22 cellular contexts compared by ENCODE assay signal in the genomic region with DNA sequence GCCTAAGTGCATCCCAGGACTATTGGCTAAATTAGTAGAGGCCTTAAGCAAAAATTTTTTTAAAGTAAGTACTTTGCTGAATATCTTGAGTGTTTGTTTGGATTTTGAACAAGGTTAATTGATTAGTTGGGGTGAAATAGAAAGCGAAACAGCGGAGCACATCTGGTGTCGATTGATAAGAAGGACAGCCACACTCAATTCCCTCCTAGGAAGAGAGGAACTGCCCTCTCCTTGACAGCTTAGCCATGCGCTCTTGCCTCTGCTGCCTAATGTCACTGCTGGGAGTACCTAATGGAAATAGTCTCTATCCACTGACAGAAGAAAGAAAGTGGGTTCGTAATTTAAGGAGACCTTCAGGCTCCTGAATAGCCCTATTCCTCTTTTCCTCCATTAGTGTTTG.
"Had no signal": no experiment of that assay in that cellular context is flagged by ENCODE, and none has a peak within 500 bp of the region (broad histone marks: within the 10 kb centered on the region; RNA-seq: fewer than 3 reads in every experiment).

No MANE protein-coding gene starts in this region.

- H3K9me3 Mint-ChIP-seq: type B pancreatic cell had no signal

- H3K4me3 ChIP-seq: colonic mucosa, heart right ventricle, left ventricle myocardium inferior, lower lobe of right lung, psoas muscle, right lobe of liver, suprapubic skin, thyroid gland had no signal

- H3K27ac Mint-ChIP-seq: immature natural killer cell; memory B cell; nephron; stimulated activated effector memory CD8-positive, alpha-beta T cell treated with anti-CD3 and anti-CD28 coated beads, Interleukin-12 subunit alpha, Interleukin-12 subunit beta, amount 100 ng/mL, for 72 hours; type B pancreatic cell had no signal

- H3K27me3 Mint-ChIP-seq: memory B cell, type B pancreatic cell had no signal

- H3K27ac ChIP-seq: colonic mucosa, heart right ventricle, left ventricle myocardium inferior, lower lobe of right lung, psoas muscle, right lobe of liver, suprapubic skin, thyroid gland had no signal

- ATAC-seq: heart right ventricle; left cardiac atrium; lower lobe of right lung; psoas muscle; stimulated activated effector memory CD8-positive, alpha-beta T cell treated with anti-CD3 and anti-CD28 coated beads, Interleukin-12 subunit alpha, Interleukin-12 subunit beta, amount 100 ng/mL, for 72 hours; stimulated activated naive CD8-positive, alpha-beta T cell treated with anti-CD3 and anti-CD28 coated beads, Interleukin-15, Interleukin-2, amounts not matched to agents 100 U/mL and 50 U/mL, for 24 hours had no signal

- H3K9me3 ChIP-seq: colonic mucosa, lower lobe of right lung, psoas muscle, right lobe of liver, suprapubic skin, thyroid gland had no signal

- H3K36me3 Mint-ChIP-seq: immature natural killer cell; memory B cell; stimulated activated effector memory CD8-positive, alpha-beta T cell treated with anti-CD3 and anti-CD28 coated beads, Interleukin-12 subunit alpha, Interleukin-12 subunit beta, amount 100 ng/mL, for 72 hours; type B pancreatic cell had no signal

- H3K4me3 Mint-ChIP-seq: immature natural killer cell; memory B cell; nephron; stimulated activated effector memory CD8-positive, alpha-beta T cell treated with anti-CD3 and anti-CD28 coated beads, Interleukin-12 subunit alpha, Interleukin-12 subunit beta, amount 100 ng/mL, for 72 hours; type B pancreatic cell had no signal

- H3K36me3 ChIP-seq: colonic mucosa, heart right ventricle, left ventricle myocardium inferior, lower lobe of right lung, right lobe of liver, suprapubic skin, thyroid gland had no signal

- H3K27me3 ChIP-seq: colonic mucosa, heart right ventricle, right lobe of liver, suprapubic skin, thyroid gland had no signal

- H3K4me1 ChIP-seq: colonic mucosa, heart right ventricle, left ventricle myocardium inferior, lower lobe of right lung, psoas muscle, right lobe of liver, suprapubic skin, thyroid gland had no signal

- H3K4me1 Mint-ChIP-seq: immature natural killer cell; memory B cell; stimulated activated effector memory CD8-positive, alpha-beta T cell treated with anti-CD3 and anti-CD28 coated beads, Interleukin-12 subunit alpha, Interleukin-12 subunit beta, amount 100 ng/mL, for 72 hours had no signal

- DNase-seq: colonic mucosa; dermis blood vessel endothelial cell; heart right ventricle; immature natural killer cell; kidney; left cardiac atrium; left ventricle myocardium inferior; lower lobe of right lung; midbrain; occipital lobe; psoas muscle; retina; right lobe of liver; stimulated activated CD4-positive, alpha-beta T cell treated with anti-CD3 and anti-CD28 coated beads, Interleukin-4, amount 100 ng/mL, for 1 hour; stimulated activated CD8-positive, alpha-beta memory T cell treated with anti-CD3 and anti-CD28 coated beads, Interleukin-4, amount 100 ng/mL, for 48 hours; stimulated activated naive CD8-positive, alpha-beta T cell treated with anti-CD3 and anti-CD28 coated beads, Interleukin-15, Interleukin-2, amounts not matched to agents 100 U/mL and 50 U/mL, for 24 hours; thyroid gland had no signal
